ENCODE assay signal across 17 cellular contexts in the genomic region with DNA sequence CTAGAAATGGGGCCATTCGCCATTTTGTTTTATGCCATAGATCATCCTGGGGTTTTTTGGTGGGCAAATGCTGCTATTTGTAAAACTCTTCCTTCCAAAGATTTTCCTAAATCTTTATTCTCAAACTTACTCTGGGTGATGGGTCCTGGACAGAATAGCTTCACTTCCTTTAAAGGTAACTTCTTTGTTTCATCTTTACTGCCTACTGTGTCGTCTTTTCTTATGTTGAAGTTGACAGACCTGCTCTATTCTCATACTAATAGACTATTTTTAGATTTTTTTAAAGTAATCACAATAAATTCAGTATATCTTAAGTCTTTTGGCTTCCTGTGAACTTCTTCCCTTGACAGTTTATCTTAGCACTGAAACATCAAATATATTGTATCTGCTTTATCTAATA.
A peak's percentile ranks its signal among the peaks of the same experiment; 100 is the strongest.
DNase-seq lines count a peak whose midpoint lies in the region; ATAC-seq and TF ChIP-seq lines count a peak whose summit lies in the region.
"Had no signal": no experiment of that assay in that cellular context is flagged by ENCODE, and none has a peak within 500 bp of the region (broad histone marks: within the 10 kb centered on the region; RNA-seq: fewer than 3 reads in every experiment).

No MANE protein-coding gene starts in this region.

- H3K9me3 ChIP-seq in H9 (ENCODE audit: control insufficient read depth, low read depth, low read length) (no peaks in the 10 kb centered on the region), iPS-15b (ENCODE audit: control insufficient read depth, insufficient read depth, low read length) (no peaks in the 10 kb centered on the region)

- peak overlapping the region; percentile 78 for H3K27ac ChIP-seq in H9 (ENCODE audit: insufficient read length, low read depth, low read length)

- no peaks in the 10 kb centered on the region for H4K20me1 ChIP-seq in H9 (ENCODE audit: control insufficient read depth, insufficient read depth, insufficient read length)

- H4K5ac ChIP-seq in H9 (ENCODE audit: insufficient read length, low read depth, low read length), result no peak overlapping the region

- no CpG with 5 or more reads among the region's 2 CpGs for WGBS in H9 (ENCODE audit: extremely low coverage, insufficient read length, low lambda C conversion rate)

- H3K18ac ChIP-seq in H9 (ENCODE audit: insufficient read length, low read depth, low read length), result no peak overlapping the region

- H3K56ac ChIP-seq in H9 (ENCODE audit: insufficient read length, low read depth, low read length), result no peak overlapping the region

- H2AFZ ChIP-seq in H9 (ENCODE audit: low read length), result no peak overlapping the region

- no peak overlapping the region for H2BK15ac ChIP-seq in H9 (ENCODE audit: low read depth, low read length)

- peak overlapping the region; percentile 10 to 97 (median 96) for H3K27ac Mint-ChIP-seq in H9
- H3K27ac Mint-ChIP-seq in WTC11, result peak overlapping the region; percentile 90
- H3K27ac Mint-ChIP-seq in nephron progenitor cell, result peak overlapping the region; percentile 82
- H3K27ac Mint-ChIP-seq in stimulated activated effector memory CD8-positive, alpha-beta T cell treated with anti-CD3 and anti-CD28 coated beads, Interleukin-12 subunit alpha, Interleukin-12 subunit beta, amount 100 ng/mL, for 72 hours, result no peak overlapping the region
- no peak overlapping the region for H3K27ac Mint-ChIP-seq in activated naive CD8-positive, alpha-beta T cell treated with anti-CD3 and anti-CD28 coated beads for 36 hours
- H3K27ac Mint-ChIP-seq: B cell, CD14-positive monocyte had no signal

- CTCF ChIA-PET in WTC11 (lab: Charles Lee), result no interaction called here

- no peak overlapping the region for H2BK5ac ChIP-seq in H9 (ENCODE audit: insufficient read length, low read length)

- no peaks in the 10 kb centered on the region for H3K23me2 ChIP-seq in H9 (ENCODE audit: insufficient read length, low read depth, low read length, poor library complexity, severe bottlenecking)

- H3K27me3 Mint-ChIP-seq in H9 (ENCODE audit: low read depth) (no peaks in the 10 kb centered on the region), WTC11 (ENCODE audit: low read depth) (no peaks in the 10 kb centered on the region), nephron progenitor cell (ENCODE audit: low read depth, poor library complexity) (no peaks in the 10 kb centered on the region)
- H3K27me3 Mint-ChIP-seq in activated naive CD8-positive, alpha-beta T cell treated with anti-CD3 and anti-CD28 coated beads for 36 hours, result peaks cover 38% of the 10 kb centered on the region

- H3K36me3 Mint-ChIP-seq in H9 (ENCODE audit: insufficient read depth in 1 of 3, low read depth in 3 of 3), result peaks cover 24 to 57% (median 42%) of the 10 kb centered on the region in 3 experiments
- peaks cover 40% of the 10 kb centered on the region for H3K36me3 Mint-ChIP-seq in WTC11
- peaks cover 81% of the 10 kb centered on the region for H3K36me3 Mint-ChIP-seq in nephron progenitor cell (ENCODE audit: low read depth)
- H3K36me3 Mint-ChIP-seq in stimulated activated effector memory CD8-positive, alpha-beta T cell treated with anti-CD3 and anti-CD28 coated beads, Interleukin-12 subunit alpha, Interleukin-12 subunit beta, amount 100 ng/mL, for 72 hours, result no peaks in the 10 kb centered on the region
- H3K36me3 Mint-ChIP-seq in activated naive CD8-positive, alpha-beta T cell treated with anti-CD3 and anti-CD28 coated beads for 36 hours, result no peaks in the 10 kb centered on the region
- H3K36me3 Mint-ChIP-seq: CD14-positive monocyte had no signal

- ATAC-seq in WTC11, result peak; percentile 90
- no peak for ATAC-seq in stimulated activated effector memory CD8-positive, alpha-beta T cell treated with anti-CD3 and anti-CD28 coated beads, Interleukin-12 subunit alpha, Interleukin-12 subunit beta, amount 100 ng/mL, for 72 hours
- ATAC-seq: HCT116 had no signal

- no peak overlapping the region for H3K23ac ChIP-seq in H9 (ENCODE audit: insufficient read length, low read depth, low read length)

- TF ChIP-seq CTCF in H9 (conservative IDR thresholded peaks at IDR 0.05), result no peak
- TF ChIP-seq CTCF in WTC11 (IDR thresholded peaks at IDR 0.05), result no peak
- TF ChIP-seq CTCF in nephron progenitor cell (IDR thresholded peaks at IDR 0.05), result no peak

- peak overlapping the region; percentile 32 for H3K4me2 ChIP-seq in H9 (ENCODE audit: insufficient read depth, insufficient read length, low read length)

- no peak overlapping the region for H2BK120ac ChIP-seq in H9 (ENCODE audit: low read depth, low read length, poor library complexity, severe bottlenecking)

- peak overlapping the region; percentile 18 for H3K4me3 ChIP-seq in iPS-15b (ENCODE audit: low read depth, low read length)

- H3K9ac ChIP-seq in H9 (ENCODE audit: extremely low read depth, insufficient read length, low read length), result no peak overlapping the region
- no peak overlapping the region for H3K9ac ChIP-seq in iPS-15b (ENCODE audit: low read depth, low read length)

- peaks cover 6% of the 10 kb centered on the region; the same call in 1 of the 2 replicates for H3K4me1 ChIP-seq in H9 (ENCODE audit: insufficient read depth, low read length)
- peaks cover 34% of the 10 kb centered on the region for H3K4me1 ChIP-seq in iPS-15b (ENCODE audit: control insufficient read depth, insufficient read depth, low read length)

- H3K27me3 ChIP-seq in H9 (ENCODE audit: insufficient read depth, low read length) (no peaks in the 10 kb centered on the region), iPS-15b (ENCODE audit: control insufficient read depth, insufficient read depth, low read length) (no peaks in the 10 kb centered on the region)

- no peaks in the 10 kb centered on the region for H3K79me2 ChIP-seq in H9 (ENCODE audit: insufficient read depth, low read length)

- DNase-seq in H9 (no peak), WTC11 (ENCODE audit: low spot score) (no peak), nephron progenitor cell (no peak), NCI-H774 (lab: John Stamatoyannopoulos, UW) (no peak)
- DNase-seq in stimulated activated effector memory CD8-positive, alpha-beta T cell treated with anti-CD3 and anti-CD28 coated beads, Interleukin-12 subunit alpha, Interleukin-12 subunit beta, amount 100 ng/mL, for 72 hours (ENCODE audit: low spot score in 2 of 2), result no peak
- DNase-seq in activated naive CD8-positive, alpha-beta T cell treated with anti-CD3 and anti-CD28 coated beads for 36 hours, result no peak
- DNase-seq: Kasumi-1, NCI-H1417, NCI-H1694 treated with DMSO at 0.1 percent for 48 hours, NCI-H2081 treated with DMSO at 0.1 percent for 48 hours, NCI-H2171 treated with DMSO at 0.1 percent for 48 hours, NCI-H526, SHP77 had no signal

- H3K9me3 Mint-ChIP-seq in H9 (peaks cover 0 to 4% of the 10 kb centered on the region in 2 experiments; a peak in 1 of 5 replicates), WTC11 (peaks cover 8% of the 10 kb centered on the region), nephron progenitor cell (no peaks in the 10 kb centered on the region)
- no peaks in the 10 kb centered on the region for H3K9me3 Mint-ChIP-seq in stimulated activated effector memory CD8-positive, alpha-beta T cell treated with anti-CD3 and anti-CD28 coated beads, Interleukin-12 subunit alpha, Interleukin-12 subunit beta, amount 100 ng/mL, for 72 hours
- no peaks in the 10 kb centered on the region for H3K9me3 Mint-ChIP-seq in activated naive CD8-positive, alpha-beta T cell treated with anti-CD3 and anti-CD28 coated beads for 36 hours

- no peak overlapping the region for H3T11ph ChIP-seq in H9 (ENCODE audit: low read length)

- no peak overlapping the region for H2BK12ac ChIP-seq in H9 (ENCODE audit: insufficient read length, low read depth, low read length)

- no peak overlapping the region for H2BK20ac ChIP-seq in H9 (ENCODE audit: low read depth, low read length, poor library complexity, severe bottlenecking)

- no peaks in the 10 kb centered on the region for H3K36me3 ChIP-seq in iPS-15b (ENCODE audit: control insufficient read depth, insufficient read depth, low read length)

- no peak overlapping the region for H2AK5ac ChIP-seq in H9 (ENCODE audit: insufficient read length, low read length)

- H3K4me3 Mint-ChIP-seq in H9 (peak overlapping the region; percentile 24 to 38; a peak in 4 of 5 replicates), WTC11 (peak overlapping the region; percentile 41), nephron progenitor cell (no peak overlapping the region)
- H3K4me3 Mint-ChIP-seq in stimulated activated effector memory CD8-positive, alpha-beta T cell treated with anti-CD3 and anti-CD28 coated beads, Interleukin-12 subunit alpha, Interleukin-12 subunit beta, amount 100 ng/mL, for 72 hours, result no peak overlapping the region
- no peak overlapping the region for H3K4me3 Mint-ChIP-seq in activated naive CD8-positive, alpha-beta T cell treated with anti-CD3 and anti-CD28 coated beads for 36 hours
- H3K4me3 Mint-ChIP-seq: B cell, CD14-positive monocyte had no signal

- H3K4me1 Mint-ChIP-seq in H9 (peaks cover 53 to 58% of the 10 kb centered on the region in 2 experiments), WTC11 (peaks cover 70% of the 10 kb centered on the region), nephron progenitor cell (peaks cover 15% of the 10 kb centered on the region)
- H3K4me1 Mint-ChIP-seq in stimulated activated effector memory CD8-positive, alpha-beta T cell treated with anti-CD3 and anti-CD28 coated beads, Interleukin-12 subunit alpha, Interleukin-12 subunit beta, amount 100 ng/mL, for 72 hours, result no peaks in the 10 kb centered on the region
- no peaks in the 10 kb centered on the region for H3K4me1 Mint-ChIP-seq in activated naive CD8-positive, alpha-beta T cell treated with anti-CD3 and anti-CD28 coated beads for 36 hours
- H3K4me1 Mint-ChIP-seq: B cell, CD14-positive monocyte had no signal

- H4K91ac ChIP-seq in H9 (ENCODE audit: insufficient read length, low read depth, low read length), result no peak overlapping the region

- H3K14ac ChIP-seq in H9 (ENCODE audit: insufficient read depth, low read length), result no peak overlapping the region

- POLR2A ChIA-PET in WTC11 (lab: Charles Lee), result no interaction called here

- H3K79me1 ChIP-seq in H9 (ENCODE audit: insufficient read depth, low read depth, low read length, poor library complexity, severe bottlenecking), result no peaks in the 10 kb centered on the region

- no peak overlapping the region for H3K4ac ChIP-seq in H9 (ENCODE audit: low read depth, low read length)

- no peak overlapping the region for H4K8ac ChIP-seq in H9 (replicated peaks; ENCODE audit: insufficient read length, low read depth, low read length)

TF ChIP-seq in WTC11, 78 proteins besides CTCF, POLR2A, EP300 and RAD21 (continues in another document):
- TF ChIP-seq NFE2L1 (CRISPR knock-in tag; IDR thresholded peaks at IDR 0.05), result no peak
- TF ChIP-seq MYBL2 (CRISPR knock-in tag; IDR thresholded peaks at IDR 0.05), result no peak
- no peak for TF ChIP-seq USF1 (CRISPR knock-in tag; IDR thresholded peaks at IDR 0.05)
- no peak for TF ChIP-seq TCF7 (CRISPR knock-in tag; IDR thresholded peaks at IDR 0.05; ENCODE audit: low read depth)
- TF ChIP-seq CREB1 (CRISPR knock-in tag; IDR thresholded peaks at IDR 0.05), result no peak

Comparison
In these comparisons a context has a peak if more than half of its experiments do, and no peak if none do; other contexts are left out.
1. H3K27ac Mint-ChIP-seq: peak in H9 (3 of 3), WTC11 (single experiment) and nephron progenitor cell (single experiment); none in stimulated activated effector memory CD8-positive, alpha-beta T cell treated with anti-CD3 and anti-CD28 coated beads, Interleukin-12 subunit alpha, Interleukin-12 subunit beta, amount 100 ng/mL, for 72 hours (single experiment) and activated naive CD8-positive, alpha-beta T cell treated with anti-CD3 and anti-CD28 coated beads for 36 hours (single experiment).
2. H3K4me3 Mint-ChIP-seq: peak in H9 (2 of 2) and WTC11 (single experiment); none in nephron progenitor cell (single experiment), stimulated activated effector memory CD8-positive, alpha-beta T cell treated with anti-CD3 and anti-CD28 coated beads, Interleukin-12 subunit alpha, Interleukin-12 subunit beta, amount 100 ng/mL, for 72 hours (single experiment) and activated naive CD8-positive, alpha-beta T cell treated with anti-CD3 and anti-CD28 coated beads for 36 hours (single experiment).